Comparison of ENCODE assay signal across 33 cellular contexts in genomic region chr1:72218141-72218739, GRCh38.
"Had no signal": no experiment of that assay in that cellular context is flagged by ENCODE, and none has a peak within 500 bp of the region (broad histone marks: within the 10 kb centered on the region; RNA-seq: fewer than 3 reads in every experiment).

No MANE protein-coding gene starts in this region.

- H3K27ac Mint-ChIP-seq: activated B cell treated with CpG ODN at 0.5 μM for 24 hours; activated CD8-positive, alpha-beta T cell treated with anti-CD3 and anti-CD28 coated beads for 36 hours; activated naive CD8-positive, alpha-beta T cell treated with anti-CD3 and anti-CD28 coated beads for 36 hours; activated T-cell treated with anti-CD3 and anti-CD28 coated beads, Interleukin-2, amount 50 U/mL, for 72 hours; activated T-helper 17 cell treated with anti-CD3 and anti-CD28 coated beads, Interleukin-2, amount 50 U/mL, for 72 hours had no signal

- H3K27me3 Mint-ChIP-seq: activated B cell treated with CpG ODN at 0.5 μM for 24 hours; activated CD8-positive, alpha-beta T cell treated with anti-CD3 and anti-CD28 coated beads for 36 hours; activated T-helper 17 cell treated with anti-CD3 and anti-CD28 coated beads, Interleukin-2, amount 50 U/mL, for 72 hours; central memory CD8-positive, alpha-beta T cell had no signal

- H3K9me3 Mint-ChIP-seq: activated B cell treated with CpG ODN at 0.5 μM for 24 hours; activated CD8-positive, alpha-beta T cell treated with anti-CD3 and anti-CD28 coated beads for 36 hours; activated naive CD8-positive, alpha-beta T cell treated with anti-CD3 and anti-CD28 coated beads for 36 hours; activated T-helper 17 cell treated with anti-CD3 and anti-CD28 coated beads, Interleukin-2, amount 50 U/mL, for 72 hours had no signal

- H3K36me3 Mint-ChIP-seq: activated naive CD8-positive, alpha-beta T cell treated with anti-CD3 and anti-CD28 coated beads for 36 hours had no signal

- H3K4me3 Mint-ChIP-seq: activated B cell treated with CpG ODN at 0.5 μM for 24 hours; activated CD8-positive, alpha-beta T cell treated with anti-CD3 and anti-CD28 coated beads for 36 hours; activated naive CD8-positive, alpha-beta T cell treated with anti-CD3 and anti-CD28 coated beads for 36 hours; activated T-cell treated with anti-CD3 and anti-CD28 coated beads, Interleukin-2, amount 50 U/mL, for 72 hours; activated T-helper 17 cell treated with anti-CD3 and anti-CD28 coated beads, Interleukin-2, amount 50 U/mL, for 72 hours; central memory CD8-positive, alpha-beta T cell had no signal

- DNase-seq: activated B cell treated with CpG ODN at 0.5 μM for 24 hours; activated CD4-positive, alpha-beta T cell treated with anti-CD3 and anti-CD28 coated beads for 48 hours; activated CD4-positive, alpha-beta T cell treated with anti-CD3 and anti-CD28 coated beads, Interleukin-2, amount 50 U/mL, for 4 hours; activated CD4-positive, CD25-positive, alpha-beta regulatory T cell treated with anti-CD3 and anti-CD28 coated beads, Interleukin-2, amount 50 U/mL, for 72 hours; activated CD8-positive, alpha-beta T cell treated with anti-CD3 and anti-CD28 coated beads for 36 hours; activated effector memory CD4-positive, alpha-beta T cell treated with anti-CD3 and anti-CD28 coated beads, Interleukin-2, amount 50 U/mL, for 16 hours; activated naive CD4-positive, alpha-beta T cell; activated naive CD4-positive, alpha-beta T cell treated with anti-CD3 and anti-CD28 coated beads, Interleukin-2, amount 50 U/mL, for 16 hours; activated naive CD8-positive, alpha-beta T cell treated with anti-CD3 and anti-CD28 coated beads for 36 hours; activated T-cell treated with anti-CD3 and anti-CD28 coated beads, Interleukin-2, amount 50 U/mL, for 1 hour; activated T-cell treated with anti-CD3 and anti-CD28 coated beads, Interleukin-2, amount 50 U/mL, for 72 hours; amniotic stem cell; aorta; Kasumi-1; MG63; NCI-H1048; NCI-H1105 treated with DMSO at 0.1 percent for 48 hours; NCI-H1436; NCI-H1694; NCI-H2029; NCI-H510A; NCI-H526; NCI-H748 treated with DMSO at 0.1 percent for 48 hours; NK-92 treated with Interleukin-12 subunit alpha and Interleukin-12 subunit beta, amount 100 ng/mL, for 24 hours; PC-3; Peyer's patch; Right ventricle myocardium superior; SW 1271; T-helper 1 cell; T-helper 2 cell; T-helper 9 cell had no signal

- ATAC-seq: activated CD8-positive, alpha-beta T cell treated with anti-CD3 and anti-CD28 coated beads for 36 hours; activated T-cell treated with anti-CD3 and anti-CD28 coated beads, Interleukin-2, amount 50 U/mL, for 72 hours; activated T-helper 17 cell treated with anti-CD3 and anti-CD28 coated beads, Interleukin-2, amount 50 U/mL, for 72 hours; PC-3 had no signal

- H3K4me1 Mint-ChIP-seq: activated B cell treated with CpG ODN at 0.5 μM for 24 hours; activated naive CD8-positive, alpha-beta T cell treated with anti-CD3 and anti-CD28 coated beads for 36 hours; activated T-helper 17 cell treated with anti-CD3 and anti-CD28 coated beads, Interleukin-2, amount 50 U/mL, for 72 hours; central memory CD8-positive, alpha-beta T cell had no signal
